9 cellular contexts compared by ENCODE assay signal in the genomic region with DNA sequence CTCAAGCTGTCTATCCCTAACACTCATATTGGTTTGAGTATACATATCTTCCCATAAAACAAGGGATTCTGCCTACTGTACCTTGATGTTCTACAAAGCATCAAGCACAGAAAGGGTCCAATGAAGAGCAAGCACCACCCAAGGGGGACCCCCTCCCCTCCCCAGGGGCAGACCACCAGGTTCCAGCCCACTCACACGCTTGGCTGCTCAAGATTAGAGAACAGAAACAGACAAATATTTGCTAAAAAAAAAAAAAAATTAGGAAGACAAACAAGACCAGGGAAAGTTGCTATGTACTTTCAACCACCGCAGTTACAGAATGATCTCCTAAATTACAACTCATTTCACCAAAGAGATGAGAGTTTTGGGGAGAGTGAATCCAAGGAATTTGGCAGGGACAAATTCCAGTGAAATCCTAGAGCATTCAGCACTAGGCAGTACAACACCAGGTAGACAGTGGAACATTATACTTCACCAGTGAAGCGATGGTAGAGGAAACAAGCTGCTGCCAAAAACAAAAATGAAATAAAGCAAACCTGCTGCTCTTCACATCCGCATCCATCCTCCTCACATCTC. TPM values are rescaled to one million over a fixed set of nuclear protein-coding genes. Genes with fewer than 3 reads are reported as not detected.
DNase-seq lines count a peak whose midpoint lies in the region; ATAC-seq lines count a peak whose summit lies in the region.
"Had no signal": no experiment of that assay in that cellular context is flagged by ENCODE, and none has a peak within 500 bp of the region (broad histone marks: within the 10 kb centered on the region; RNA-seq: fewer than 3 reads in every experiment).

No MANE protein-coding gene starts in this region.

- no peak for DNase-seq in activated naive CD8-positive, alpha-beta T cell treated with anti-CD3 and anti-CD28 coated beads, Interleukin-2, amount 10 ng/mL, durations not matched to agents 7 days and 5 days
- DNase-seq in activated naive CD8-positive, alpha-beta T cell treated with anti-CD3 and anti-CD28 coated beads, Interleukin-2, amount 50 U/mL, for 24 hours = no peak
- no peak for DNase-seq in activated CD4-positive, alpha-beta memory T cell treated with anti-CD3 and anti-CD28 coated beads for 36 hours
- DNase-seq in NCI-H2171 treated with DMSO at 0.1 percent for 48 hours (lab: John Stamatoyannopoulos, UW) (no peak), COLO829 (ENCODE audit: low spot score) (no peak)

- CTCF ChIA-PET in activated CD4-positive, alpha-beta memory T cell treated with anti-CD3 and anti-CD28 coated beads for 36 hours (lab: Charles Lee) = no interaction called here

- H3K9me3 Mint-ChIP-seq in activated naive CD8-positive, alpha-beta T cell treated with anti-CD3 and anti-CD28 coated beads, Interleukin-2, amount 10 ng/mL, durations not matched to agents 7 days and 5 days = no peaks in the 10 kb centered on the region
- no peaks in the 10 kb centered on the region for H3K9me3 Mint-ChIP-seq in activated naive CD8-positive, alpha-beta T cell treated with anti-CD3 and anti-CD28 coated beads, Interleukin-2, amount 50 U/mL, for 24 hours
- no peaks in the 10 kb centered on the region for H3K9me3 Mint-ChIP-seq in activated CD4-positive, alpha-beta memory T cell treated with anti-CD3 and anti-CD28 coated beads for 36 hours
- no peaks in the 10 kb centered on the region for H3K9me3 Mint-ChIP-seq in stimulated activated memory B cell treated with anti-CD40 and anti-IgM and Interleukin-4, amounts not matched to agents 10 μg/mL and 1 μg/mL and 100 μg/mL, for 72 hours

- H3K27me3 Mint-ChIP-seq in activated naive CD8-positive, alpha-beta T cell treated with anti-CD3 and anti-CD28 coated beads, Interleukin-2, amount 10 ng/mL, durations not matched to agents 7 days and 5 days = no peaks in the 10 kb centered on the region
- H3K27me3 Mint-ChIP-seq in activated naive CD8-positive, alpha-beta T cell treated with anti-CD3 and anti-CD28 coated beads, Interleukin-2, amount 50 U/mL, for 24 hours = no peaks in the 10 kb centered on the region
- no peaks in the 10 kb centered on the region for H3K27me3 Mint-ChIP-seq in activated CD4-positive, alpha-beta memory T cell treated with anti-CD3 and anti-CD28 coated beads for 36 hours
- no peaks in the 10 kb centered on the region for H3K27me3 Mint-ChIP-seq in stimulated activated memory B cell treated with anti-CD40 and anti-IgM and Interleukin-4, amounts not matched to agents 10 μg/mL and 1 μg/mL and 100 μg/mL, for 72 hours

- H3K4me3 Mint-ChIP-seq in activated naive CD8-positive, alpha-beta T cell treated with anti-CD3 and anti-CD28 coated beads, Interleukin-2, amount 10 ng/mL, durations not matched to agents 7 days and 5 days = no peak overlapping the region
- H3K4me3 Mint-ChIP-seq in activated naive CD8-positive, alpha-beta T cell treated with anti-CD3 and anti-CD28 coated beads, Interleukin-2, amount 50 U/mL, for 24 hours = no peak overlapping the region
- no peak overlapping the region for H3K4me3 Mint-ChIP-seq in activated CD4-positive, alpha-beta memory T cell treated with anti-CD3 and anti-CD28 coated beads for 36 hours
- no peak overlapping the region for H3K4me3 Mint-ChIP-seq in stimulated activated memory B cell treated with anti-CD40 and anti-IgM and Interleukin-4, amounts not matched to agents 10 μg/mL and 1 μg/mL and 100 μg/mL, for 72 hours
- H3K4me3 Mint-ChIP-seq: mesothelial cell of epicardium had no signal

- no peak for ATAC-seq in activated naive CD8-positive, alpha-beta T cell treated with anti-CD3 and anti-CD28 coated beads, Interleukin-2, amount 10 ng/mL, durations not matched to agents 7 days and 5 days (ENCODE audit: low read depth)
- no peak for ATAC-seq in activated naive CD8-positive, alpha-beta T cell treated with anti-CD3 and anti-CD28 coated beads, Interleukin-2, amount 50 U/mL, for 24 hours
- ATAC-seq in HG02610 (IDR thresholded peaks at IDR 0.05; ENCODE audit: unreplicated experiment) (peak; percentile 13), esophagus mucosa (no peak)
- ATAC-seq in stimulated activated memory B cell treated with anti-CD40 and anti-IgM and Interleukin-4, amounts not matched to agents 10 μg/mL and 1 μg/mL and 100 μg/mL, for 72 hours = no peak

- peaks cover 2% of the 10 kb centered on the region for H3K36me3 Mint-ChIP-seq in activated naive CD8-positive, alpha-beta T cell treated with anti-CD3 and anti-CD28 coated beads, Interleukin-2, amount 10 ng/mL, durations not matched to agents 7 days and 5 days
- no peaks in the 10 kb centered on the region for H3K36me3 Mint-ChIP-seq in activated naive CD8-positive, alpha-beta T cell treated with anti-CD3 and anti-CD28 coated beads, Interleukin-2, amount 50 U/mL, for 24 hours (ENCODE audit: low read depth)
- peaks cover 2% of the 10 kb centered on the region for H3K36me3 Mint-ChIP-seq in activated CD4-positive, alpha-beta memory T cell treated with anti-CD3 and anti-CD28 coated beads for 36 hours
- H3K36me3 Mint-ChIP-seq in stimulated activated memory B cell treated with anti-CD40 and anti-IgM and Interleukin-4, amounts not matched to agents 10 μg/mL and 1 μg/mL and 100 μg/mL, for 72 hours = no peaks in the 10 kb centered on the region
- H3K36me3 Mint-ChIP-seq: mesothelial cell of epicardium had no signal

- POLR2A ChIA-PET in activated naive CD8-positive, alpha-beta T cell treated with anti-CD3 and anti-CD28 coated beads, Interleukin-2, amount 10 ng/mL, durations not matched to agents 7 days and 5 days (lab: Charles Lee) = no interaction called here
- POLR2A ChIA-PET in activated CD4-positive, alpha-beta memory T cell treated with anti-CD3 and anti-CD28 coated beads for 36 hours (lab: Charles Lee) = no interaction called here

- peaks cover 60% of the 10 kb centered on the region for H3K4me1 Mint-ChIP-seq in activated naive CD8-positive, alpha-beta T cell treated with anti-CD3 and anti-CD28 coated beads, Interleukin-2, amount 10 ng/mL, durations not matched to agents 7 days and 5 days
- peaks cover 41% of the 10 kb centered on the region for H3K4me1 Mint-ChIP-seq in activated naive CD8-positive, alpha-beta T cell treated with anti-CD3 and anti-CD28 coated beads, Interleukin-2, amount 50 U/mL, for 24 hours
- peaks cover 76% of the 10 kb centered on the region for H3K4me1 Mint-ChIP-seq in activated CD4-positive, alpha-beta memory T cell treated with anti-CD3 and anti-CD28 coated beads for 36 hours (ENCODE audit: low read depth)
- peaks cover 57% of the 10 kb centered on the region for H3K4me1 Mint-ChIP-seq in stimulated activated memory B cell treated with anti-CD40 and anti-IgM and Interleukin-4, amounts not matched to agents 10 μg/mL and 1 μg/mL and 100 μg/mL, for 72 hours

- intact Hi-C loops in activated CD4-positive, alpha-beta memory T cell treated with anti-CD3 and anti-CD28 coated beads for 36 hours (cut with micrococcal nuclease) = loop anchor here (1.0 kb wide), 1 partner anchor 14 kb away; no protein-coding TSS in a partner anchor

- peak overlapping the region; percentile 1 for H3K27ac Mint-ChIP-seq in activated naive CD8-positive, alpha-beta T cell treated with anti-CD3 and anti-CD28 coated beads, Interleukin-2, amount 10 ng/mL, durations not matched to agents 7 days and 5 days
- H3K27ac Mint-ChIP-seq in activated naive CD8-positive, alpha-beta T cell treated with anti-CD3 and anti-CD28 coated beads, Interleukin-2, amount 50 U/mL, for 24 hours = no peak overlapping the region
- peak overlapping the region; percentile 77 for H3K27ac Mint-ChIP-seq in activated CD4-positive, alpha-beta memory T cell treated with anti-CD3 and anti-CD28 coated beads for 36 hours
- H3K27ac Mint-ChIP-seq in stimulated activated memory B cell treated with anti-CD40 and anti-IgM and Interleukin-4, amounts not matched to agents 10 μg/mL and 1 μg/mL and 100 μg/mL, for 72 hours = peak overlapping the region; percentile 54
- H3K27ac Mint-ChIP-seq: mesothelial cell of epicardium had no signal

RNA-seq across cellular contexts. Expression of a gene that starts 17.0 kb away (rescaled TPM):
- 10 to 100 TPM in 1 of 2 experiments, 1 to 10 TPM in 1; 8.9 to 11.0 TPM for total RNA-seq in activated naive CD8-positive, alpha-beta T cell treated with anti-CD3 and anti-CD28 coated beads, Interleukin-2, amount 10 ng/mL, durations not matched to agents 7 days and 5 days
- total RNA-seq in activated CD4-positive, alpha-beta memory T cell treated with anti-CD3 and anti-CD28 coated beads for 36 hours = 10 to 100 TPM; 40.9 to 41.2 TPM
- total RNA-seq in esophagus mucosa = 11.1 TPM
